Comparison of ENCODE assay signal across 8 cellular contexts in the genomic region with DNA sequence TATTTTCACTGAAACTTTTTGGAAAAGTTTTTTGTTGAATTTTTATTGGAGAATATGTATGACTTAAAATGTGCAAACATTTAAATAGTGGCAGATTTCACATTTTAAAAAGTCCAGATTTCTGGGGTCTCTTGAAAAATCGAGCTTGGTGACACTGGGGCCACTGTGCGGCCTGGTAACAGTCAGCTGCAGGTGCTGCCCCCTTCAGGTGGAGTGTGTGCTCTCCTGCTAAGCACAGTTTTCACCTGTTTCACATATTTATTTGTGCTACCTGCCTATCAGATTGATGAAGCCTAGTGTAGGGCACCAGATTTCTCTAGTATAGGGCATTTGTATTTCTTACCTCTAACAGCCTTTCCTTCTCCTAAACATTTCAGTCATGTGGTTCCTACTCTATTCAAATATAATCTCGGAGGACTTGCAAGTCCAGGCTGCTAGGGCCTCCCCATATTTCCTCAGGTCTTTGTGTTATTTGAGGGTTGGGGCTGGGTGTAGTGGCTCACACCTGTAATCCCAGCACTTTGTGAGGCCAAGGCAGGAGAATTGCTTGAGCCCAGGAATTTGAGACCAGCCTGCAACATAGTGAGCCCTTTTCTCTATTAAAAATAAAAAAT.
DNase-seq lines count a peak whose midpoint lies in the region; ATAC-seq and TF ChIP-seq lines count a peak whose summit lies in the region.

No MANE protein-coding gene starts in this region.

- no peak for ATAC-seq in RWPE2 (ENCODE audit: low read depth)
- ATAC-seq in natural killer cell: no peak

- DNase-seq in activated CD4-positive, alpha-beta T cell treated with anti-CD3 and anti-CD28 coated beads, Interleukin-2, amount 50 U/mL, for 48 hours: peak; percentile 49 to 60
- no peak for DNase-seq in activated CD4-positive, alpha-beta T cell treated with anti-CD3 and anti-CD28 coated beads for 1 hour
- DNase-seq in RWPE2 (ENCODE audit: low spot score) (no peak), glomerular visceral epithelial cell (ENCODE audit: extremely low spot score) (peak; percentile 7), immature natural killer cell (no peak), natural killer cell (no peak), activated gamma-delta T cell (lab: John Stamatoyannopoulos, UW) (no peak)
- DNase-seq in stimulated activated CD4-positive, alpha-beta T cell treated with anti-CD3 and anti-CD28 coated beads, Interleukin-4, amount 100 ng/mL, for 24 hours: peak; percentile 18

- no peaks in the 10 kb centered on the region for H3K9me3 ChIP-seq in RWPE2 (ENCODE audit: severe bottlenecking)

- H3K4me3 ChIP-seq in RWPE2 (ENCODE audit: severe bottlenecking): no peak overlapping the region

- intact Hi-C loops in natural killer cell (cut with micrococcal nuclease): no loop called here

- no peaks in the 10 kb centered on the region for H3K36me3 ChIP-seq in RWPE2 (ENCODE audit: low read depth)

- no peaks in the 10 kb centered on the region for H3K27me3 ChIP-seq in RWPE2 (ENCODE audit: insufficient read depth, poor library complexity, severe bottlenecking)

- no peaks in the 10 kb centered on the region for H3K4me1 ChIP-seq in RWPE2 (ENCODE audit: insufficient read depth, poor library complexity, severe bottlenecking)

- H3K27ac ChIP-seq in RWPE2 (ENCODE audit: poor library complexity, severe bottlenecking): no peak overlapping the region

- H3K27me3 Mint-ChIP-seq in immature natural killer cell (ENCODE audit: low read depth in 3 of 3) (peaks cover 0 to 8% (median 0%) of the 10 kb centered on the region in 3 donors), natural killer cell (ENCODE audit: low read depth in 2 of 2) (no peaks in the 10 kb centered on the region)

- H3K9me3 Mint-ChIP-seq in immature natural killer cell: no peaks in the 10 kb centered on the region
- no peaks in the 10 kb centered on the region for H3K9me3 Mint-ChIP-seq in natural killer cell

- H3K4me1 Mint-ChIP-seq in immature natural killer cell (no peaks in the 10 kb centered on the region), natural killer cell (no peaks in the 10 kb centered on the region)

- H3K36me3 Mint-ChIP-seq in immature natural killer cell: no peaks in the 10 kb centered on the region
- no peaks in the 10 kb centered on the region for H3K36me3 Mint-ChIP-seq in natural killer cell

- TF ChIP-seq CTCF in RWPE2 (IDR thresholded peaks at IDR 0.05; ENCODE audit: poor library complexity, severe bottlenecking) (peak; percentile 57), natural killer cell (IDR thresholded peaks at IDR 0.05) (no peak)

- H3K4me3 Mint-ChIP-seq in immature natural killer cell (no peak overlapping the region), natural killer cell (no peak overlapping the region)

- H3K27ac Mint-ChIP-seq in immature natural killer cell: no peak overlapping the region
- no peak overlapping the region for H3K27ac Mint-ChIP-seq in natural killer cell

Comparison
In these comparisons a context has a peak if more than half of its experiments do, and no peak if none do; other contexts are left out.
1. DNase-seq: peak in activated CD4-positive, alpha-beta T cell treated with anti-CD3 and anti-CD28 coated beads, Interleukin-2, amount 50 U/mL, for 48 hours (2 of 2), glomerular visceral epithelial cell (single experiment) and stimulated activated CD4-positive, alpha-beta T cell treated with anti-CD3 and anti-CD28 coated beads, Interleukin-4, amount 100 ng/mL, for 24 hours (single experiment); none in activated CD4-positive, alpha-beta T cell treated with anti-CD3 and anti-CD28 coated beads for 1 hour (single experiment), RWPE2 (single experiment), immature natural killer cell (0 of 3), natural killer cell (single experiment) and activated gamma-delta T cell (single experiment).